ENCODE assay signal across 2 cellular contexts in the genomic region with DNA sequence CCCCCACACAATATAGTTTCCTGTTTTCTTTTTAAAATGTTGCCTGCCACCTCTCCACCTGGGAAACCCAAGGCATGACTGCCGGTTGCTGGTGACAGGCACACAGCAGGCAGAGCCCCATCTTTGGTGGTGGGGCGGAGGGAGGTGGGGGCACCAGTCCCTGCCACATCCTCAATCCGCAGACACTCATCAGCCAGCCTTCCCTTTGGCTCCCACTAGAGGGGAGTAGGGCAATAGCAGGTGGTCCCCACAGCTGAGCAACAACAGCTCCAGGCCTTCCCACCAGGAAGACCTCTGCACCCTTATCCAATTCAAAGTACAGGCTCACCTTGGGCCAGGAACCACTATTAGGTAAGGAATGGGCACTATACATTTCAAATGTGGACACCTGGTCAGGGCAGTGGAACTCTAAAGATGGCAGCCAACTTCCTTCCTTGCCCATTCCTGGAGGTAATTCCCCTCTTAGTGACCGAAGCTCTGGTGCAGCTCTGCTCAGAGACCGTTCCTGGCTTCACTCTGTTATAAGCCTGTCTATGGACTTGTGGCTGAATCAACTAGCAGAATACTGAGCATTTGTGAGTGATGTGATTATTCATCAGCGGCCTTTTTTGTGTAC.
TF ChIP-seq lines count a peak whose summit lies in the region.

No MANE protein-coding gene starts in this region.

TF ChIP-seq in A549, 52 proteins besides CTCF, POLR2A, EP300 and RAD21:
- TF ChIP-seq SMC3 (IDR thresholded peaks at IDR 0.05): peak; percentile 41; the same call in 2 of the 3 replicates
- no peak for TF ChIP-seq PHF8 (IDR thresholded peaks at IDR 0.05; ENCODE audit: borderline replicate concordance, low read depth)
TF ChIP-seq in A549: peak in this region for 1.

TF ChIP-seq in K562, 482 proteins besides CTCF, POLR2A, EP300 and RAD21:
- TF ChIP-seq PML (IDR thresholded peaks at IDR 0.05; ENCODE audit: low read length): no peak
- TF ChIP-seq, protein P1, sequence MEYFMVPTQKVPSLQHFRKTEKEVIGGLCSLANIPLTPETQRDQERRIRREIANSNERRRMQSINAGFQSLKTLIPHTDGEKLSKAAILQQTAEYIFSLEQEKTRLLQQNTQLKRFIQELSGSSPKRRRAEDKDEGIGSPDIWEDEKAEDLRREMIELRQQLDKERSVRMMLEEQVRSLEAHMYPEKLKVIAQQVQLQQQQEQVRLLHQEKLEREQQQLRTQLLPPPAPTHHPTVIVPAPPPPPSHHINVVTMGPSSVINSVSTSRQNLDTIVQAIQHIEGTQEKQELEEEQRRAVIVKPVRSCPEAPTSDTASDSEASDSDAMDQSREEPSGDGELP (CRISPR knock-in tag; IDR thresholded peaks at IDR 0.05; ENCODE audit: borderline replicate concordance): peak; percentile 56; the same call in 1 of the 2 replicates
- TF ChIP-seq ARID2 (IDR thresholded peaks at IDR 0.05): peak; percentile 53; the same call in 1 of the 2 replicates
